18 cellular contexts compared by ENCODE assay signal in genomic region chr7:139059905-139060304, GRCh38. TPM values are rescaled to one million over a fixed set of nuclear protein-coding genes. Genes with fewer than 3 reads are reported as not detected.
DNase-seq lines count a peak whose midpoint lies in the region; ATAC-seq and TF ChIP-seq lines count a peak whose summit lies in the region.
"Had no signal": no experiment of that assay in that cellular context is flagged by ENCODE, and none has a peak within 500 bp of the region (broad histone marks: within the 10 kb centered on the region; RNA-seq: fewer than 3 reads in every experiment).

No MANE protein-coding gene starts in this region.

- POLR2A ChIA-PET in CD4-positive, alpha-beta memory T cell (lab: Charles Lee; ENCODE audit: partially characterized antibody): interaction anchor here (0.8 to 9.3 kb wide), 6 partner anchors 10 to 45 kb away, joined by 3 to 56 read pairs (median 4); no protein-coding TSS in a partner anchor
- POLR2A ChIA-PET in activated CD8-positive, alpha-beta T cell treated with anti-CD3 and anti-CD28 coated beads for 36 hours (lab: Charles Lee): interaction anchor here (0.6 to 1.2 kb wide), 4 partner anchors 9 to 844 kb away, joined by 3 to 5 read pairs (median 3); no protein-coding TSS in a partner anchor

- H3K27ac Mint-ChIP-seq in CD14-positive monocyte (peak overlapping the region in 6 of 7 donors; percentile 1 to 80 (median 48)), immature natural killer cell (peak overlapping the region; percentile 8 to 83 (median 54)), HFFc6 (no peak overlapping the region)
- peak overlapping the region; percentile 41 to 86 (median 71) for H3K27ac Mint-ChIP-seq in CD4-positive, alpha-beta memory T cell
- peak overlapping the region; percentile 88 for H3K27ac Mint-ChIP-seq in activated CD8-positive, alpha-beta T cell treated with anti-CD3 and anti-CD28 coated beads for 36 hours

- CTCF ChIA-PET in CD4-positive, alpha-beta memory T cell (lab: Charles Lee; ENCODE audit: partially characterized antibody): interaction anchor here (1.1 to 3.5 kb wide), 6 partner anchors 9 to 173 kb away, joined by 4 to 18 read pairs (median 9); no protein-coding TSS in a partner anchor
- CTCF ChIA-PET in activated CD8-positive, alpha-beta T cell treated with anti-CD3 and anti-CD28 coated beads for 36 hours (lab: Charles Lee): interaction anchor here (0.7 to 4.2 kb wide), 7 partner anchors 9 to 73 kb away, joined by 3 to 37 read pairs (median 7); no protein-coding TSS in a partner anchor

- peaks cover 0 to 2% (median 0%) of the 10 kb centered on the region in 3 donors for H3K27me3 Mint-ChIP-seq in CD14-positive monocyte (ENCODE audit: low read depth in 3 of 3)
- H3K27me3 Mint-ChIP-seq in CD4-positive, alpha-beta memory T cell: no peaks in the 10 kb centered on the region
- H3K27me3 Mint-ChIP-seq in activated CD8-positive, alpha-beta T cell treated with anti-CD3 and anti-CD28 coated beads for 36 hours: no peaks in the 10 kb centered on the region
- H3K27me3 Mint-ChIP-seq in immature natural killer cell (ENCODE audit: low read depth in 3 of 3): peaks cover 3 to 7% (median 4%) of the 10 kb centered on the region in 3 donors
- H3K27me3 Mint-ChIP-seq in HFFc6 (ENCODE audit: insufficient read depth): peaks cover 2% of the 10 kb centered on the region

- H3K9me3 ChIP-seq in CD4-positive, alpha-beta memory T cell (ENCODE audit: control insufficient read depth in 1 of 2, low read length in 2 of 2): no peaks in the 10 kb centered on the region
- no peaks in the 10 kb centered on the region for H3K9me3 ChIP-seq in upper lobe of right lung
- H3K9me3 ChIP-seq: BLaER1, tibial artery had no signal

- H3K4me1 Mint-ChIP-seq in CD14-positive monocyte (peaks cover 5% of the 10 kb centered on the region), immature natural killer cell (peaks cover 29 to 62% of the 10 kb centered on the region in 2 donors), HFFc6 (ENCODE audit: low read depth) (peaks cover 7% of the 10 kb centered on the region)
- H3K4me1 Mint-ChIP-seq in CD4-positive, alpha-beta memory T cell: peaks cover 40 to 59% (median 49%) of the 10 kb centered on the region in 4 donors
- peaks cover 61% of the 10 kb centered on the region for H3K4me1 Mint-ChIP-seq in activated CD8-positive, alpha-beta T cell treated with anti-CD3 and anti-CD28 coated beads for 36 hours (ENCODE audit: low read depth)

- H3K4me3 Mint-ChIP-seq in CD14-positive monocyte: no peak overlapping the region
- no peak overlapping the region for H3K4me3 Mint-ChIP-seq in CD4-positive, alpha-beta memory T cell
- no peak overlapping the region for H3K4me3 Mint-ChIP-seq in activated CD8-positive, alpha-beta T cell treated with anti-CD3 and anti-CD28 coated beads for 36 hours
- H3K4me3 Mint-ChIP-seq in immature natural killer cell: no peak overlapping the region
- H3K4me3 Mint-ChIP-seq in HFFc6: no peak overlapping the region

- intact Hi-C loops in CD14-positive monocyte (cut with micrococcal nuclease) (no loop called here), upper lobe of right lung (cut with DNase I) (no loop called here)
- intact Hi-C loops in CD4-positive, alpha-beta memory T cell (cut with micrococcal nuclease): loop anchor here (2.0 to 5.0 kb wide), 3 partner anchors 15 to 173 kb away; no protein-coding TSS in a partner anchor
- intact Hi-C loops in activated CD8-positive, alpha-beta T cell treated with anti-CD3 and anti-CD28 coated beads for 36 hours (cut with micrococcal nuclease): no loop called here

- H3K9me3 Mint-ChIP-seq in CD14-positive monocyte (no peaks in the 10 kb centered on the region), immature natural killer cell (no peaks in the 10 kb centered on the region), HFFc6 (no peaks in the 10 kb centered on the region)
- H3K9me3 Mint-ChIP-seq in CD4-positive, alpha-beta memory T cell: no peaks in the 10 kb centered on the region
- no peaks in the 10 kb centered on the region for H3K9me3 Mint-ChIP-seq in activated CD8-positive, alpha-beta T cell treated with anti-CD3 and anti-CD28 coated beads for 36 hours

- peaks cover 53% of the 10 kb centered on the region for H3K4me1 ChIP-seq in CD4-positive, alpha-beta memory T cell (ENCODE audit: insufficient read depth, low read length)
- H3K4me1 ChIP-seq in upper lobe of right lung: no peaks in the 10 kb centered on the region
- H3K4me1 ChIP-seq: tibial artery had no signal

- TF ChIP-seq CTCF in CD14-positive monocyte (IDR thresholded peaks at IDR 0.05) (no peak), upper lobe of right lung (IDR thresholded peaks at IDR 0.05) (no peak), HFFc6 (IDR thresholded peaks at IDR 0.05) (no peak)
- TF ChIP-seq CTCF in activated CD8-positive, alpha-beta T cell treated with anti-CD3 and anti-CD28 coated beads for 36 hours (IDR thresholded peaks at IDR 0.05): no peak

- H3K27me3 ChIP-seq in CD4-positive, alpha-beta memory T cell (ENCODE audit: insufficient read depth, low read length): no peaks in the 10 kb centered on the region
- H3K27me3 ChIP-seq in upper lobe of right lung: no peaks in the 10 kb centered on the region
- H3K27me3 ChIP-seq: BLaER1, tibial artery had no signal

- H3K36me3 Mint-ChIP-seq in CD14-positive monocyte (peaks cover 83 to 96% of the 10 kb centered on the region in 2 donors), immature natural killer cell (peaks cover 21 to 59% (median 29%) of the 10 kb centered on the region in 3 donors), HFFc6 (ENCODE audit: low read depth) (peaks cover 27% of the 10 kb centered on the region)
- peaks cover 71 to 77% of the 10 kb centered on the region in 2 donors for H3K36me3 Mint-ChIP-seq in CD4-positive, alpha-beta memory T cell
- peaks cover 72% of the 10 kb centered on the region for H3K36me3 Mint-ChIP-seq in activated CD8-positive, alpha-beta T cell treated with anti-CD3 and anti-CD28 coated beads for 36 hours (ENCODE audit: low read depth)

- no peak for DNase-seq in CD14-positive monocyte (ENCODE audit: low spot score)
- no peak for DNase-seq in CD4-positive, alpha-beta memory T cell
- no peak for DNase-seq in activated CD8-positive, alpha-beta T cell treated with anti-CD3 and anti-CD28 coated beads for 36 hours
- no peak for DNase-seq in immature natural killer cell
- DNase-seq in upper lobe of right lung: no peak
- DNase-seq in HFFc6: no peak
- no peak for DNase-seq in retina
- DNase-seq: cerebellar nuclear complex, DND-41, foreskin fibroblast, Karpas-422, NCI-H1436 treated with DMSO at 0.1 percent for 48 hours, NCI-H226, nucleus accumbens, SHP77, tibial artery had no signal

- no peak for ATAC-seq in activated CD8-positive, alpha-beta T cell treated with anti-CD3 and anti-CD28 coated beads for 36 hours
- ATAC-seq in upper lobe of right lung (no peak), GM21723 (IDR thresholded peaks at IDR 0.05; ENCODE audit: unreplicated experiment) (no peak)

- no peak overlapping the region for H3K4me3 ChIP-seq in CD4-positive, alpha-beta memory T cell (ENCODE audit: low read length in 2 of 2)
- no peak overlapping the region for H3K4me3 ChIP-seq in upper lobe of right lung
- H3K4me3 ChIP-seq: BLaER1, tibial artery had no signal

- H3K36me3 ChIP-seq in CD4-positive, alpha-beta memory T cell (ENCODE audit: insufficient read depth, low read length): peaks cover 83% of the 10 kb centered on the region
- H3K36me3 ChIP-seq in upper lobe of right lung: peaks cover 89% of the 10 kb centered on the region

- peak overlapping the region; percentile 35 for H3K27ac ChIP-seq in CD4-positive, alpha-beta memory T cell (ENCODE audit: low read depth, low read length)
- H3K27ac ChIP-seq in upper lobe of right lung: no peak overlapping the region
- H3K27ac ChIP-seq: BLaER1, tibial artery had no signal

RNA-seq across cellular contexts. Expression of gene ZC3HAV1L, which starts 24.1 kb away (rescaled TPM):
- polyA plus RNA-seq in CD14-positive monocyte (under 1 TPM in 1 of 2 donors, not detected in 1; 0.10 TPM), immature natural killer cell (under 1 TPM in 2 of 3 donors, not detected in 1; 0.21 to 0.40 TPM)
- total RNA-seq in CD4-positive, alpha-beta memory T cell: 1 to 10 TPM; 3.8 to 4.6 TPM
- under 1 TPM in 1 of 2 donors, not detected in 1; 0.37 TPM for polyA plus RNA-seq in CD4-positive, alpha-beta memory T cell
- total RNA-seq in activated CD8-positive, alpha-beta T cell treated with anti-CD3 and anti-CD28 coated beads for 36 hours: 10 to 100 TPM; 19.9 TPM
- total RNA-seq in upper lobe of right lung: 6.4 TPM
- 10 to 100 TPM in 4 of 6 experiments, 1 to 10 TPM in 2; 9.2 to 12.1 (median 10.3) TPM for total RNA-seq in HFFc6 (2021; fragmentation: NEBNext Ultra II Directional; extraction: Animal tissue kit (Norgen Biotek cat#: 25700))

RNA-seq across cellular contexts. Expression of gene ZC3HAV1, which starts 49.6 kb away (rescaled TPM):
- polyA plus RNA-seq in CD14-positive monocyte (10 to 100 TPM; 21.2 to 30.2 TPM), immature natural killer cell (100 to 1,000 TPM in 1 of 3 donors, 10 to 100 TPM in 2; 69.4 to 121 (median 74.5) TPM)
- 100 to 1,000 TPM; 154 to 159 TPM for total RNA-seq in CD4-positive, alpha-beta memory T cell
- polyA plus RNA-seq in CD4-positive, alpha-beta memory T cell: 100 to 1,000 TPM; 150 to 169 TPM
- 100 to 1,000 TPM; 125 to 128 TPM for total RNA-seq in activated CD8-positive, alpha-beta T cell treated with anti-CD3 and anti-CD28 coated beads for 36 hours
- total RNA-seq in upper lobe of right lung: 36.0 TPM
- 10 to 100 TPM; 29.4 to 36.1 (median 33.1) TPM for total RNA-seq in HFFc6 (2021; fragmentation: NEBNext Ultra II Directional; extraction: Animal tissue kit (Norgen Biotek cat#: 25700))
